24 cellular contexts compared by ENCODE assay signal in the genomic region with DNA sequence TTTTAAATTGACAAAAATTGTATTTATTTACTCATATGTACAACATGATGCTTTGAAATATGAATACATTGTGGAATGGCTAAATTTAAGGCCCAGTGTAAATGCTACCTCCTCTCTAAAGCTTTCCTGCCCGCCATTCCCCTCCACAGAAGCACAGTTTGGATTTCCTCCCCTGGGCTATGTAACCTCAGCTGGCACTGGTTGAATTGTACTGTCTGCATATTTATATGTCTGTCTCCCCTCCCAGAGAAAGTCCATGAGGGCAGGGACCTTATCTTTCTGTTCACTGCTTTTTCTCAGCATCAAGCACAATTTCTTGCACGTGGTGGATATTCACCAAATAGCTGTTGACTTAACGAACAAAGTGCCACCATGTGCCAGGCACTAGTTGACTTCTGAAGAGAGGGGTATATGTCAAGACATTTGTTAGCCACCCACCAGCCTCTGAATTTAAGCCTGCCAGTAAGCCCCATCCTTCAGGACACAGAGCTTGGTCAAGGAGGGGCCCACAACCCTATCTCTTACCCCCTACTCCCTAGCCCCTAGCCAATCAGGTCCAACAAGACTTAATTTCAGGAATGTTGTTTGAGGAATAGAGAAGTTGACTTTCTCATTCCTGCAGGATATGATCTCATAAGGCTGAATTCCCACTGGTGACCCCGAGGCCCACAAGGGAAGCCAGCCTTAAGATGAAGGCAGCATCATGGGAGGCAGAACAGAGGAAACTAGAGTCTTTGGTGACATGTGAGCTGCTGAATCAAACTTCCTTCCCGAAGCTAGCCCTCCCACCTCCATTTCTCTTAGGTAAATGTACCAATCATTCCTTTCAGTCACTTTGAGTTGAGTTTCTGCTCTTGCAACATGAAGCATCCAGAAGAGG. TPM values are rescaled to one million over a fixed set of nuclear protein-coding genes. Genes with fewer than 3 reads are reported as not detected.
DNase-seq lines count a peak whose midpoint lies in the region; ATAC-seq, FAIRE-seq and TF ChIP-seq lines count a peak whose summit lies in the region.
"Had no signal": no experiment of that assay in that cellular context is flagged by ENCODE, and none has a peak within 500 bp of the region (broad histone marks: within the 10 kb centered on the region; RNA-seq: fewer than 3 reads in every experiment).

No MANE protein-coding gene starts in this region.

- H3K9me3 ChIP-seq in cardiac muscle cell (ENCODE audit: low read depth) = no peaks in the 10 kb centered on the region
- H3K9me3 ChIP-seq in mesodermal cell (ENCODE audit: control insufficient read depth, low read length) = no peaks in the 10 kb centered on the region
- H3K9me3 ChIP-seq in gastrocnemius medialis = no peaks in the 10 kb centered on the region
- H3K9me3 ChIP-seq: BE2C, Peyer's patch, SJSA1 had no signal

- H3K4me1 ChIP-seq in cardiac muscle cell (ENCODE audit: low read depth) (peaks cover 32% of the 10 kb centered on the region), mesodermal cell (ENCODE audit: control insufficient read depth, insufficient read depth, low read length, poor library complexity, severe bottlenecking) (peaks cover 20% of the 10 kb centered on the region), gastrocnemius medialis (peaks cover 3 to 12% of the 10 kb centered on the region in 2 donors)
- H3K4me1 ChIP-seq: BE2C, Peyer's patch had no signal

- peak overlapping the region; percentile 73 for H3K27ac ChIP-seq in cardiac muscle cell
- H3K27ac ChIP-seq in mesodermal cell (ENCODE audit: low read depth, low read length, severe bottlenecking) = peak overlapping the region; percentile 57
- no peak overlapping the region for H3K27ac ChIP-seq in gastrocnemius medialis
- H3K27ac ChIP-seq: Peyer's patch, SJSA1 had no signal

- no peak for FAIRE-seq in GM12892 (lab: Jason Lieb, UNC)
- FAIRE-seq: A204.1, H54 had no signal

- intact Hi-C loops in cardiac septum (cut with DNase I) (no loop called here), gastrocnemius medialis (cut with DNase I; ENCODE audit: low total_unique reads) (no loop called here)

- in situ Hi-C loops in gastrocnemius medialis (cut with MboI; ENCODE audit: low sequenced_read_pairs in 4 of 4) = loop anchor here in 2 of 4 donors (5.0 kb wide), 1 partner anchor 45 kb away; no protein-coding TSS in a partner anchor

- TF ChIP-seq POLR2A in GM12892 (IDR thresholded peaks at IDR 0.05; ENCODE audit: low read depth, low read length) = no peak
- no peak for TF ChIP-seq POLR2A in gastrocnemius medialis (IDR thresholded peaks at IDR 0.05)

- no peak for ATAC-seq in gastrocnemius medialis

- DNase-seq in cardiac muscle cell (ENCODE audit: low read depth in 1 of 2, low spot score in 1 of 2) = no peak
- no peak for DNase-seq in cardiac septum (ENCODE audit: low spot score)
- peak; percentile 15 to 37 for DNase-seq in cardiac fibroblast (ENCODE audit: low read depth in 2 of 2)
- no peak for DNase-seq in GM12892 (ENCODE audit: insufficient read length)
- no peak for DNase-seq in NCI-H526 treated with DMSO at 0.1 percent for 48 hours (lab: John Stamatoyannopoulos, UW)
- DNase-seq in gastrocnemius medialis = no peak
- DNase-seq in effector CD8-positive, alpha-beta T cell (lab: John Stamatoyannopoulos, UW) = no peak
- DNase-seq: BE2C; Calu3; CD4-positive, alpha-beta memory T cell; MM.1S; NCI-H1092; NCI-H146; NCI-H2081; NCI-H2171 treated with DMSO at 0.1 percent for 48 hours; NCI-H446 treated with DMSO at 0.1 percent for 48 hours; Peyer's patch had no signal

- no peaks in the 10 kb centered on the region for H3K36me3 ChIP-seq in cardiac muscle cell
- no peaks in the 10 kb centered on the region for H3K36me3 ChIP-seq in mesodermal cell (ENCODE audit: control insufficient read depth, insufficient read depth, low read length)
- no peaks in the 10 kb centered on the region for H3K36me3 ChIP-seq in gastrocnemius medialis
- H3K36me3 ChIP-seq: BE2C, Peyer's patch, SJSA1 had no signal

- WGBS in mesodermal cell (ENCODE audit: insufficient coverage in 2 of 2), 2 experiments = 90 to 100% methylated on average over 1 to 3 of the region's 5 CpGs

- no peak for TF ChIP-seq CTCF in cardiac muscle cell (IDR thresholded peaks at IDR 0.05; ENCODE audit: low read depth, low read length)
- TF ChIP-seq CTCF in cardiac fibroblast (IDR thresholded peaks at IDR 0.05; ENCODE audit: low read depth, low read length) = no peak
- no peak for TF ChIP-seq CTCF in gastrocnemius medialis (IDR thresholded peaks at IDR 0.05 in 4 of 5, conservative IDR thresholded peaks at IDR 0.05 in 1 of 5)

- H3K4me3 ChIP-seq in cardiac muscle cell (no peak overlapping the region), cardiac fibroblast (replicated peaks in 1 of 2; ENCODE audit: low read depth in 2 of 2, low read length in 2 of 2) (no peak overlapping the region), mesodermal cell (ENCODE audit: extremely low read depth, insufficient read depth, low read length, poor library complexity, severe bottlenecking) (no peak overlapping the region), gastrocnemius medialis (no peak overlapping the region)
- H3K4me3 ChIP-seq: Peyer's patch, SJSA1 had no signal

- H3K27me3 ChIP-seq in cardiac muscle cell (no peaks in the 10 kb centered on the region), gastrocnemius medialis (no peaks in the 10 kb centered on the region)
- H3K27me3 ChIP-seq: BE2C, Peyer's patch, SJSA1 had no signal

RNA-seq across cellular contexts. Expression of a gene that starts 9.3 kb away (rescaled TPM):
- total RNA-seq in cardiac muscle cell (3.7 and 8.5 TPM in 2 replicates), cardiac septum (3.5 TPM), gastrocnemius medialis (1 to 10 TPM; 4.4 to 8.7 (median 5.9) TPM)
- 4.2 and 7.1 TPM in 2 replicates for polyA plus RNA-seq in cardiac muscle cell
- 2.6 TPM for polyA plus RNA-seq in mesodermal cell (2013, experiment 1 of 2)
- polyA plus RNA-seq in mesodermal cell (2013, experiment 2 of 2) = 2.9 TPM
- 4.0 TPM for polyA plus RNA-seq in GM12892 (2012; ENCODE audit: missing spikeins)

RNA-seq across cellular contexts. Expression of a gene that starts 34.9 kb away (rescaled TPM):
- 29.4 and 39.6 TPM in 2 replicates for total RNA-seq in cardiac muscle cell
- polyA plus RNA-seq in cardiac muscle cell = 25.8 and 32.8 TPM in 2 replicates
- 123 TPM for total RNA-seq in cardiac septum
- polyA plus RNA-seq in mesodermal cell (2013, experiment 1 of 2) = 0.37 TPM
- polyA plus RNA-seq in mesodermal cell (2013, experiment 2 of 2) = 0.40 TPM
- not detected for polyA plus RNA-seq in GM12892 (2012; ENCODE audit: missing spikeins)
- 1,000 to 10,000 TPM; 1,040 to 4,298 (median 2,203) TPM for total RNA-seq in gastrocnemius medialis
- total RNA-seq: Calu3; CD4-positive, alpha-beta memory T cell; LHCN-M2; SJSA1 had no signal
- polyA plus RNA-seq: CD4-positive, alpha-beta memory T cell; IgD-negative memory B cell had no signal

RNA-seq across cellular contexts. Expression of a gene that starts 56.4 kb away (rescaled TPM):
- total RNA-seq in cardiac muscle cell (1.3 and 1.5 TPM in 2 replicates), cardiac septum (5.0 TPM), gastrocnemius medialis (1 to 10 TPM; 1.2 to 5.2 (median 3.1) TPM)
- polyA plus RNA-seq in cardiac muscle cell = 0.16 and 1.8 TPM in 2 replicates
- polyA plus RNA-seq in mesodermal cell (2013, experiment 1 of 2) = not detected
- polyA plus RNA-seq in mesodermal cell (2013, experiment 2 of 2) = not detected
- not detected for polyA plus RNA-seq in GM12892 (2012; ENCODE audit: missing spikeins)
- total RNA-seq: Calu3; CD4-positive, alpha-beta memory T cell; LHCN-M2; SJSA1 had no signal
- polyA plus RNA-seq: CD4-positive, alpha-beta memory T cell; IgD-negative memory B cell had no signal

RNA-seq across cellular contexts. Expression of a gene that starts 56.6 kb away (rescaled TPM):
- total RNA-seq in cardiac muscle cell (4.7 and 6.8 TPM in 2 replicates), cardiac septum (3.8 TPM), gastrocnemius medialis (1 to 10 TPM; 3.1 to 5.2 (median 4.2) TPM)
- polyA plus RNA-seq in cardiac muscle cell = 8.1 and 10.9 TPM in 2 replicates
- polyA plus RNA-seq in mesodermal cell (2013, experiment 1 of 2) = 2.3 TPM
- 2.6 TPM for polyA plus RNA-seq in mesodermal cell (2013, experiment 2 of 2)
- not detected for polyA plus RNA-seq in GM12892 (2012; ENCODE audit: missing spikeins)
- total RNA-seq: Calu3; CD4-positive, alpha-beta memory T cell; HT-29; LHCN-M2; SJSA1 had no signal
- polyA plus RNA-seq: CD4-positive, alpha-beta memory T cell; IgD-negative memory B cell had no signal

Comparison
In these comparisons a context has a peak if more than half of its experiments do, and no peak if none do; other contexts are left out.
1. DNase-seq: peak in cardiac fibroblast (2 of 2); none in cardiac muscle cell (0 of 2), cardiac septum (single experiment), GM12892 (single experiment), NCI-H526 treated with DMSO at 0.1 percent for 48 hours (single experiment), gastrocnemius medialis (0 of 2) and effector CD8-positive, alpha-beta T cell (single experiment).
2. H3K27ac ChIP-seq: peak in cardiac muscle cell (single experiment) and mesodermal cell (single experiment); none in gastrocnemius medialis (0 of 4).